ENCODE assay signal across 9 cellular contexts in genomic region chr19:38974599-38975213, GRCh38. TPM values are rescaled to one million over a fixed set of nuclear protein-coding genes. Genes with fewer than 3 reads are reported as not detected.
A peak's percentile ranks its signal among the peaks of the same experiment; 100 is the strongest.
DNase-seq lines count a peak whose midpoint lies in the region; ATAC-seq and TF ChIP-seq lines count a peak whose summit lies in the region.
"Had no signal": no experiment of that assay in that cellular context is flagged by ENCODE, and none has a peak within 500 bp of the region (broad histone marks: within the 10 kb centered on the region; RNA-seq: fewer than 3 reads in every experiment).

No MANE protein-coding gene starts in this region.

- H3K36me3 ChIP-seq in left ventricle myocardium inferior (no peaks in the 10 kb centered on the region), duodenal mucosa (ENCODE audit: control insufficient read depth in 1 of 2, insufficient read depth in 2 of 2, low read length in 2 of 2) (no peaks in the 10 kb centered on the region), muscle layer of colon (ENCODE audit: insufficient read depth, low read length) (no peaks in the 10 kb centered on the region), aorta (ENCODE audit: control insufficient read depth in 1 of 2, insufficient read depth in 2 of 2, low read length in 1 of 2) (no peaks in the 10 kb centered on the region)

- H3K9me3 ChIP-seq in left ventricle myocardium inferior (replicated peaks): no peaks in the 10 kb centered on the region
- no peaks in the 10 kb centered on the region for H3K9me3 ChIP-seq in duodenal mucosa (ENCODE audit: control insufficient read depth in 1 of 2, low read length in 2 of 2)
- H3K9me3 ChIP-seq in muscle layer of colon (ENCODE audit: low read length): no peaks in the 10 kb centered on the region
- H3K9me3 ChIP-seq in aorta (ENCODE audit: control insufficient read depth, low read length): no peaks in the 10 kb centered on the region

- H3K27me3 ChIP-seq in left ventricle myocardium inferior (ENCODE audit: low read depth): peaks cover 54% of the 10 kb centered on the region
- H3K27me3 ChIP-seq in duodenal mucosa (ENCODE audit: control insufficient read depth in 1 of 2, insufficient read depth in 2 of 2, low read length in 2 of 2): no peaks in the 10 kb centered on the region
- no peaks in the 10 kb centered on the region for H3K27me3 ChIP-seq in muscle layer of colon (ENCODE audit: control insufficient read depth in 1 of 2, insufficient read depth in 2 of 2, low read length in 2 of 2)
- H3K27me3 ChIP-seq in aorta (ENCODE audit: control insufficient read depth in 1 of 2, insufficient read depth in 2 of 2, low read length in 1 of 2): no peaks in the 10 kb centered on the region

- in situ Hi-C loops in GM13976 (cut with MboI; ENCODE audit: low sequenced_read_pairs, unreplicated experiment): no loop called here

- DNase-seq in left ventricle myocardium inferior: no peak
- no peak for DNase-seq in left cardiac atrium
- no peak for DNase-seq in aorta
- no peak for DNase-seq in NCI-H2171 treated with DMSO at 0.1 percent for 48 hours (lab: John Stamatoyannopoulos, UW)
- DNase-seq in GM13976 (ENCODE audit: low spot score): no peak
- no peak for DNase-seq in NCI-H1930 (lab: John Stamatoyannopoulos, UW)

- intact Hi-C loops in left ventricle myocardium inferior (cut with micrococcal nuclease): no loop called here
- intact Hi-C loops in left cardiac atrium (cut with DNase I): no loop called here
- intact Hi-C loops in aorta (cut with DNase I): loop anchor here (5.0 kb wide), 1 partner anchor 58 kb away; the partner anchor contains the start of gene FBXO27 (in 2 of the 2)

- TF ChIP-seq CTCF in left ventricle myocardium inferior (IDR thresholded peaks at IDR 0.05; ENCODE audit: borderline replicate concordance): no peak
- no peak for TF ChIP-seq CTCF in GM13976 (IDR thresholded peaks at IDR 0.05; ENCODE audit: borderline replicate concordance, control extremely low read depth, extremely low read depth, insufficient read depth, missing control alignments)

- H3K4me1 ChIP-seq in left ventricle myocardium inferior: peaks cover 30% of the 10 kb centered on the region
- H3K4me1 ChIP-seq in duodenal mucosa (ENCODE audit: control insufficient read depth in 1 of 2, insufficient read depth in 2 of 2, low read length in 2 of 2): peaks cover 3 to 13% of the 10 kb centered on the region in 2 donors
- H3K4me1 ChIP-seq in muscle layer of colon (ENCODE audit: insufficient read depth, low read length): peaks cover 8% of the 10 kb centered on the region
- no peaks in the 10 kb centered on the region for H3K4me1 ChIP-seq in aorta (ENCODE audit: control insufficient read depth in 1 of 2, insufficient read depth in 2 of 2, low read length in 2 of 2)

- 3 to 6% methylated on average over 19 of the region's 19 CpGs for WGBS in aorta, 2 donors

- H3K27ac ChIP-seq in left ventricle myocardium inferior (replicated peaks): peak overlapping the region; percentile 86
- H3K27ac ChIP-seq in duodenal mucosa (ENCODE audit: low read depth, low read length): no peak overlapping the region
- peak overlapping the region; percentile 90 for H3K27ac ChIP-seq in muscle layer of colon (ENCODE audit: low read depth, low read length)
- H3K27ac ChIP-seq in aorta (ENCODE audit: low read depth in 1 of 2, low read length in 2 of 2): peak overlapping the region in 1 of 2 donors; percentile 35
- H3K27ac ChIP-seq: VCaP had no signal

- H3K4me3 ChIP-seq in left ventricle myocardium inferior: peak overlapping the region; percentile 76
- peak overlapping the region; percentile 58 to 62 for H3K4me3 ChIP-seq in duodenal mucosa (ENCODE audit: low read depth in 1 of 2, low read length in 2 of 2)
- H3K4me3 ChIP-seq in muscle layer of colon (ENCODE audit: low read depth in 1 of 2, low read length in 2 of 2): peak overlapping the region; percentile 64 to 67
- H3K4me3 ChIP-seq in aorta (ENCODE audit: low read length in 2 of 2): peak overlapping the region; percentile 32 to 52

- H3K9ac ChIP-seq in duodenal mucosa (ENCODE audit: low read depth in 1 of 2, low read length in 2 of 2) (peak overlapping the region; percentile 5 to 25), muscle layer of colon (ENCODE audit: low read length) (peak overlapping the region; percentile 69)

- ATAC-seq in left cardiac atrium (no peak), aorta (ENCODE audit: low FRiP score) (no peak)

RNA-seq across cellular contexts. Expression of gene FBXO17, which starts 0.8 kb away (rescaled TPM):
- total RNA-seq in left ventricle myocardium inferior (3.0 TPM), left cardiac atrium (1 to 10 TPM; 7.2 to 7.8 TPM), aorta (10 to 100 TPM; 23.6 to 33.0 TPM)
- 10 to 100 TPM in 1 of 2 donors, 1 to 10 TPM in 1; 8.3 to 26.0 TPM for polyA plus RNA-seq in aorta

RNA-seq across cellular contexts. Expression of gene MRPS12, which starts 44.0 kb away (rescaled TPM):
- total RNA-seq in left ventricle myocardium inferior (67.6 TPM), left cardiac atrium (10 to 100 TPM; 56.2 to 69.0 TPM), aorta (10 to 100 TPM; 14.3 to 15.8 TPM)
- polyA plus RNA-seq in aorta: 10 to 100 TPM; 24.9 to 33.3 TPM

RNA-seq across cellular contexts. Expression of gene SARS2, which starts 44.1 kb away (rescaled TPM):
- total RNA-seq in left ventricle myocardium inferior: 13.6 TPM
- 10 to 100 TPM in 1 of 2 donors, 1 to 10 TPM in 1; 9.5 to 17.7 TPM for total RNA-seq in left cardiac atrium
- 10 to 100 TPM in 1 of 2 donors, 1 to 10 TPM in 1; 5.9 to 13.8 TPM for total RNA-seq in aorta
- polyA plus RNA-seq in aorta: 10 to 100 TPM in 1 of 2 donors, 1 to 10 TPM in 1; 9.5 to 72.4 TPM

RNA-seq across cellular contexts. Expression of gene FBXO27, which starts 57.6 kb away (rescaled TPM):
- total RNA-seq in left ventricle myocardium inferior: 20.9 TPM
- 10 to 100 TPM; 19.2 to 19.8 TPM for total RNA-seq in left cardiac atrium
- total RNA-seq in aorta: 1 to 10 TPM; 5.0 to 8.6 TPM
- polyA plus RNA-seq in aorta: 1 to 10 TPM in 1 of 2 donors, under 1 TPM in 1; 0.25 to 2.8 TPM

Comparison
In these comparisons a context has a peak if more than half of its experiments do, and no peak if none do; other contexts are left out.
1. intact Hi-C loops: an anchor here in aorta (5.0 kb wide); none called in left ventricle myocardium inferior and left cardiac atrium.